ENCODE assay signal across 15 cellular contexts in the genomic region with DNA sequence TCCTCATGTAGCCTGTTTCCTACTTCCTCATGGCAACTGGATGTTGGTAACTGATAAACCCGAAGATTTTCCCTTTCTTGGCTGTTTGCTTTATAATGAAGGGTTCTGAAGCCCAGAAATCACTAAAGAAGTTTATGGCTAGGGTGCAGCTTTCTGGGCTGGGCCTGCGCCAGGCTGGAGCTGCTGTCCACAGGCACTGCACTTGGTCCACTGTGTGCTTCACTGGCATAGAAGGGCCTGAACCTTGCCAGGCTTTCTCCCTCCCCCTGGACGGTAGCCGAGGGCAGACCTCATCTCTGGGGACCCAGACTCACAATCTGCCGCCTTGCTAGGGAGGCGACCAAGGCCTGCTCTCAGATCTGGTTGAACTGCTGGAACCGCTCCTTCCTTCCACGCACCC.
"Had no signal": no experiment of that assay in that cellular context is flagged by ENCODE, and none has a peak within 500 bp of the region (broad histone marks: within the 10 kb centered on the region; RNA-seq: fewer than 3 reads in every experiment).

No MANE protein-coding gene starts in this region.

- ATAC-seq: activated CD8-positive, alpha-beta memory T cell treated with anti-CD3 and anti-CD28 coated beads, Interleukin-2, amount 10 ng/mL, durations not matched to agents 7 days and 5 days; naive thymus-derived CD4-positive, alpha-beta T cell had no signal

- H3K4me1 ChIP-seq: prostate gland, tibial nerve had no signal

- H3K27ac ChIP-seq: hepatocyte, prostate gland, tibial nerve had no signal

- H3K27me3 ChIP-seq: hepatocyte, tibial nerve had no signal

- H3K36me3 Mint-ChIP-seq: activated CD8-positive, alpha-beta memory T cell treated with anti-CD3 and anti-CD28 coated beads, Interleukin-2, amount 10 ng/mL, durations not matched to agents 7 days and 5 days; activated naive CD4-positive, alpha-beta T cell treated with anti-CD3 and anti-CD28 coated beads, Interleukin-2, amount 50 U/mL, for 24 hours; brain; naive thymus-derived CD4-positive, alpha-beta T cell had no signal

- H3K27me3 Mint-ChIP-seq: activated T-cell treated with anti-CD3 and anti-CD28 coated beads, Interleukin-2, amount 50 U/mL, for 24 hours had no signal

- H3K9me3 ChIP-seq: prostate gland, tibial nerve had no signal

- H3K79me2 ChIP-seq: hepatocyte had no signal

- H3K36me3 ChIP-seq: prostate gland, tibial nerve had no signal

- H3K4me3 ChIP-seq: hepatocyte, prostate gland, tibial nerve had no signal

- DNase-seq: activated CD4-positive, alpha-beta T cell treated with anti-CD3 and anti-CD28 coated beads, Interleukin-2, amount 50 U/mL, for 4 hours; activated CD4-positive, CD25-positive, alpha-beta regulatory T cell treated with anti-CD3 and anti-CD28 coated beads, Interleukin-2, amount 50 U/mL, for 72 hours; activated CD8-positive, alpha-beta memory T cell treated with anti-CD3 and anti-CD28 coated beads, Interleukin-2, amount 10 ng/mL, durations not matched to agents 7 days and 5 days; activated effector memory CD4-positive, alpha-beta T cell treated with Interleukin-2 at 50 U/mL for 16 hours; activated T-cell treated with anti-CD3 and anti-CD28 coated beads, Interleukin-2, amount 50 U/mL, for 24 hours; midbrain; naive thymus-derived CD4-positive, alpha-beta T cell; stimulated activated CD4-positive, alpha-beta T cell treated with anti-CD3 and anti-CD28 coated beads, Interleukin-4, amount 100 ng/mL, for 1 hour; stimulated activated CD8-positive, alpha-beta memory T cell treated with anti-CD3 and anti-CD28 coated beads, Interleukin-4, amount 100 ng/mL, for 48 hours; T-helper 9 cell had no signal

- H3K4me1 Mint-ChIP-seq: activated naive CD4-positive, alpha-beta T cell treated with anti-CD3 and anti-CD28 coated beads, Interleukin-2, amount 50 U/mL, for 24 hours had no signal

- H3K9me3 Mint-ChIP-seq: activated naive CD4-positive, alpha-beta T cell treated with anti-CD3 and anti-CD28 coated beads, Interleukin-2, amount 50 U/mL, for 24 hours; activated T-cell treated with anti-CD3 and anti-CD28 coated beads, Interleukin-2, amount 50 U/mL, for 24 hours; brain; naive thymus-derived CD4-positive, alpha-beta T cell had no signal

- H3K4me3 Mint-ChIP-seq: activated CD8-positive, alpha-beta memory T cell treated with anti-CD3 and anti-CD28 coated beads, Interleukin-2, amount 10 ng/mL, durations not matched to agents 7 days and 5 days; activated naive CD4-positive, alpha-beta T cell treated with anti-CD3 and anti-CD28 coated beads, Interleukin-2, amount 50 U/mL, for 24 hours; activated T-cell treated with anti-CD3 and anti-CD28 coated beads, Interleukin-2, amount 50 U/mL, for 24 hours had no signal

- H3K27ac Mint-ChIP-seq: activated CD8-positive, alpha-beta memory T cell treated with anti-CD3 and anti-CD28 coated beads, Interleukin-2, amount 10 ng/mL, durations not matched to agents 7 days and 5 days; activated T-cell treated with anti-CD3 and anti-CD28 coated beads, Interleukin-2, amount 50 U/mL, for 24 hours; brain; naive thymus-derived CD4-positive, alpha-beta T cell had no signal
